13 cellular contexts compared by ENCODE assay signal in genomic region chr16:27427538-27427937, GRCh38. TPM values are rescaled to one million over a fixed set of nuclear protein-coding genes. Genes with fewer than 3 reads are reported as not detected.
DNase-seq lines count a peak whose midpoint lies in the region; ATAC-seq and TF ChIP-seq lines count a peak whose summit lies in the region.
"Had no signal": no experiment of that assay in that cellular context is flagged by ENCODE, and none has a peak within 500 bp of the region (broad histone marks: within the 10 kb centered on the region; RNA-seq: fewer than 3 reads in every experiment).

No MANE protein-coding gene starts in this region.

- H3K9me3 ChIP-seq in OCI-LY3 (ENCODE audit: insufficient read depth, low read length) (peaks cover 1% of the 10 kb centered on the region; the same call in 1 of the 2 replicates), thyroid gland (no peaks in the 10 kb centered on the region)
- H3K9me3 ChIP-seq: adrenal gland had no signal

- H3K4me3 Mint-ChIP-seq in activated CD4-positive, alpha-beta T cell treated with anti-CD3 and anti-CD28 coated beads for 36 hours = peak overlapping the region; percentile 43
- H3K4me3 Mint-ChIP-seq in central memory CD8-positive, alpha-beta T cell = no peak overlapping the region
- H3K4me3 Mint-ChIP-seq in stimulated activated memory B cell treated with anti-CD40 and anti-IgM and Interleukin-4, amounts not matched to agents 10 μg/mL and 1 μg/mL and 100 μg/mL, for 72 hours = peak overlapping the region; percentile 24

- H3K4me1 ChIP-seq in OCI-LY3 (ENCODE audit: low read length) = peaks cover 94% of the 10 kb centered on the region
- no peaks in the 10 kb centered on the region for H3K4me1 ChIP-seq in thyroid gland
- H3K4me1 ChIP-seq: adrenal gland, suprapubic skin had no signal

- POLR2A ChIA-PET in activated CD4-positive, alpha-beta T cell treated with anti-CD3 and anti-CD28 coated beads for 36 hours (lab: Charles Lee) = interaction anchor here (0.6 kb wide), 2 partner anchors 33 to 49 kb away, joined by 4 to 5 read pairs; no protein-coding TSS in a partner anchor

- TF ChIP-seq POLR2A in thyroid gland (IDR thresholded peaks at IDR 0.05) = no peak

- 85% methylated on average over 5 of the region's 5 CpGs for WGBS in thyroid gland, 2 donors

- H3K9ac ChIP-seq in OCI-LY3 (ENCODE audit: low read length) = peak overlapping the region; percentile 83

- peaks cover 100% of the 10 kb centered on the region for H3K79me2 ChIP-seq in OCI-LY3 (ENCODE audit: low read length)

- no peak for DNase-seq in activated CD4-positive, alpha-beta T cell treated with anti-CD3 and anti-CD28 coated beads for 36 hours
- DNase-seq in activated CD4-positive, alpha-beta T cell treated with anti-CD3 and anti-CD28 coated beads for 4 hours = no peak
- DNase-seq in central memory CD8-positive, alpha-beta T cell (ENCODE audit: low spot score in 2 of 2) = peak in 1 of 2 donors; percentile 4
- no peak for DNase-seq in NCI-H2107 (lab: John Stamatoyannopoulos, UW)
- DNase-seq in thyroid gland = no peak
- DNase-seq: dermis blood vessel endothelial cell, small intestine had no signal

- peaks cover 88% of the 10 kb centered on the region for H3K36me3 Mint-ChIP-seq in activated CD4-positive, alpha-beta T cell treated with anti-CD3 and anti-CD28 coated beads for 36 hours (ENCODE audit: low read depth)
- peaks cover 42% of the 10 kb centered on the region for H3K36me3 Mint-ChIP-seq in central memory CD8-positive, alpha-beta T cell (ENCODE audit: insufficient read depth)
- peaks cover 84% of the 10 kb centered on the region for H3K36me3 Mint-ChIP-seq in stimulated activated memory B cell treated with anti-CD40 and anti-IgM and Interleukin-4, amounts not matched to agents 10 μg/mL and 1 μg/mL and 100 μg/mL, for 72 hours

- H3K27ac ChIP-seq in OCI-LY3 (ENCODE audit: low read length) = peak overlapping the region; percentile 99
- no peak overlapping the region for H3K27ac ChIP-seq in thyroid gland
- H3K27ac ChIP-seq: A549, adrenal gland, suprapubic skin had no signal

- TF ChIP-seq CTCF in OCI-LY3 (IDR thresholded peaks at IDR 0.05; ENCODE audit: low read depth, low read length) = no peak
- TF ChIP-seq CTCF in thyroid gland (IDR thresholded peaks at IDR 0.05) = no peak

- no peak for ATAC-seq in activated CD4-positive, alpha-beta T cell treated with anti-CD3 and anti-CD28 coated beads for 36 hours
- ATAC-seq in central memory CD8-positive, alpha-beta T cell (replicated peaks; ENCODE audit: extremely low read depth, poor library complexity, severe bottlenecking) = no peak
- no peak for ATAC-seq in stimulated activated memory B cell treated with anti-CD40 and anti-IgM and Interleukin-4, amounts not matched to agents 10 μg/mL and 1 μg/mL and 100 μg/mL, for 72 hours
- no peak for ATAC-seq in GM19023 (IDR thresholded peaks at IDR 0.05; ENCODE audit: unreplicated experiment)

- no peak overlapping the region for H2AFZ ChIP-seq in OCI-LY3 (ENCODE audit: low read depth, low read length)

- peaks cover 2% of the 10 kb centered on the region for H3K9me3 Mint-ChIP-seq in activated CD4-positive, alpha-beta T cell treated with anti-CD3 and anti-CD28 coated beads for 36 hours (ENCODE audit: low read depth)
- H3K9me3 Mint-ChIP-seq in central memory CD8-positive, alpha-beta T cell = peaks cover under 1% of the 10 kb centered on the region
- no peaks in the 10 kb centered on the region for H3K9me3 Mint-ChIP-seq in stimulated activated memory B cell treated with anti-CD40 and anti-IgM and Interleukin-4, amounts not matched to agents 10 μg/mL and 1 μg/mL and 100 μg/mL, for 72 hours

- H4K20me1 ChIP-seq in OCI-LY3 (ENCODE audit: insufficient read depth, low read length) = peaks cover 78% of the 10 kb centered on the region

- H3K27me3 Mint-ChIP-seq in activated CD4-positive, alpha-beta T cell treated with anti-CD3 and anti-CD28 coated beads for 36 hours = no peaks in the 10 kb centered on the region
- H3K27me3 Mint-ChIP-seq in central memory CD8-positive, alpha-beta T cell = no peaks in the 10 kb centered on the region
- no peaks in the 10 kb centered on the region for H3K27me3 Mint-ChIP-seq in stimulated activated memory B cell treated with anti-CD40 and anti-IgM and Interleukin-4, amounts not matched to agents 10 μg/mL and 1 μg/mL and 100 μg/mL, for 72 hours

- intact Hi-C loops in activated CD4-positive, alpha-beta T cell treated with anti-CD3 and anti-CD28 coated beads for 36 hours (cut with DNase I, micrococcal nuclease) = loop anchor here (2.0 kb wide), 2 partner anchors 19 to 25 kb away; partner anchors contain the start of gene IL21R (in 2 of the 2)
- intact Hi-C loops in thyroid gland (cut with DNase I) = no loop called here

- H3K36me3 ChIP-seq in OCI-LY3 (replicated peaks; ENCODE audit: low read depth, low read length) = peaks cover 77% of the 10 kb centered on the region
- no peaks in the 10 kb centered on the region for H3K36me3 ChIP-seq in thyroid gland
- H3K36me3 ChIP-seq: adrenal gland, suprapubic skin had no signal

- peak overlapping the region; percentile 91 for H3K4me2 ChIP-seq in OCI-LY3 (ENCODE audit: low read length)
- H3K4me2 ChIP-seq: A549 had no signal

- H3K4me3 ChIP-seq in OCI-LY3 (ENCODE audit: low read length) (peak overlapping the region; percentile 70), thyroid gland (replicated peaks in 1 of 3) (no peak overlapping the region)
- H3K4me3 ChIP-seq: A549, adrenal gland, suprapubic skin had no signal

- CTCF ChIA-PET in activated CD4-positive, alpha-beta T cell treated with anti-CD3 and anti-CD28 coated beads for 36 hours (lab: Charles Lee) = interaction anchor here (1.2 kb wide), 1 partner anchor 192 kb away, joined by 4 read pairs; no protein-coding TSS in a partner anchor

- H3K27me3 ChIP-seq in OCI-LY3 (ENCODE audit: low read depth, low read length) (no peaks in the 10 kb centered on the region), thyroid gland (no peaks in the 10 kb centered on the region)
- H3K27me3 ChIP-seq: adrenal gland had no signal

- peak overlapping the region; percentile 92 for H3K27ac Mint-ChIP-seq in activated CD4-positive, alpha-beta T cell treated with anti-CD3 and anti-CD28 coated beads for 36 hours
- H3K27ac Mint-ChIP-seq in central memory CD8-positive, alpha-beta T cell (ENCODE audit: low read depth) = peak overlapping the region; percentile 77
- H3K27ac Mint-ChIP-seq in stimulated activated memory B cell treated with anti-CD40 and anti-IgM and Interleukin-4, amounts not matched to agents 10 μg/mL and 1 μg/mL and 100 μg/mL, for 72 hours = peak overlapping the region; percentile 88

- H3K4me1 Mint-ChIP-seq in activated CD4-positive, alpha-beta T cell treated with anti-CD3 and anti-CD28 coated beads for 36 hours = peaks cover 85% of the 10 kb centered on the region
- peaks cover 43% of the 10 kb centered on the region for H3K4me1 Mint-ChIP-seq in central memory CD8-positive, alpha-beta T cell
- peaks cover 72% of the 10 kb centered on the region for H3K4me1 Mint-ChIP-seq in stimulated activated memory B cell treated with anti-CD40 and anti-IgM and Interleukin-4, amounts not matched to agents 10 μg/mL and 1 μg/mL and 100 μg/mL, for 72 hours

RNA-seq across cellular contexts. Expression of gene IL21R, which starts 25.6 kb away (rescaled TPM):
- 10 to 100 TPM; 61.8 to 73.5 TPM for total RNA-seq in activated CD4-positive, alpha-beta T cell treated with anti-CD3 and anti-CD28 coated beads for 36 hours
- total RNA-seq in thyroid gland = under 1 TPM; 0.11 to 0.88 (median 0.32) TPM

Comparison
In these comparisons a context has a peak if more than half of its experiments do, and no peak if none do; other contexts are left out.
1. RNA of gene IL21R, which starts 25.6 kb away (total RNA-seq): 61.8 to 73.5 TPM in activated CD4-positive, alpha-beta T cell treated with anti-CD3 and anti-CD28 coated beads for 36 hours; 0.11 to 0.88 TPM in thyroid gland; every median in the first group is over 10 times any median in the second.
2. Peak in every context shown above with its lines, with median percentiles within 50 percentile points of each other: H3K27ac Mint-ChIP-seq.